In the genomic region with DNA sequence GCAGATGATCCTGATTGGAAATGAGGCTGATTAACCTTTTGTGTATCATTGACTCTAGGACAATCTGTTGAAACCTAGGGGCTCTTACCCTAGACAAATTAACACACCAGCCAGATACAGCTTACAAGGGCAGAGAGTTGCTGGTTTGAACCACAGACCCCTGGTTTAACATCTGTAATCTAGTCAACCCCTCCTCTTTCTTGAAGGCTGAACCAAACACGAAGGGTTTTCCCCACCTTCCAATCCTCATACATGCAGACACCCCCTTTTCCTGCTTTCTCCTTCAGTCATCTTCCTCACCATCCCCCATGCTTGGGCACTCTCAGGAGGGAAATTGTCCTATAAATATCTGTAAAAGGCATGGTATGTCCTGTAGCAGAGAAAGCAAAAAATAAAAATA, we compare ENCODE assay signal across 11 cellular contexts.
DNase-seq lines count a peak whose midpoint lies in the region; ATAC-seq, FAIRE-seq and TF ChIP-seq lines count a peak whose summit lies in the region.
"Had no signal": no experiment of that assay in that cellular context is flagged by ENCODE, and none has a peak within 500 bp of the region (broad histone marks: within the 10 kb centered on the region; RNA-seq: fewer than 3 reads in every experiment).

No MANE protein-coding gene starts in this region.

- no peaks in the 10 kb centered on the region for H3K9me1 ChIP-seq in endothelial cell of umbilical vein (replicated peaks; ENCODE audit: control insufficient read depth, extremely low read depth, insufficient read depth, low read length)

- peak overlapping the region; percentile 48; the same call in 1 of the 2 replicates for H3K4me3 ChIP-seq in PC-9
- H3K4me3 ChIP-seq in endothelial cell of umbilical vein (replicated peaks in 1 of 3; ENCODE audit: insufficient read depth in 1 of 3, low read depth in 1 of 3, low read length in 3 of 3) = no peak overlapping the region
- no peak overlapping the region for H3K4me3 ChIP-seq in parathyroid adenoma (ENCODE audit: low read depth, low read length)

- TSS peak; percentile 53 for BruUV-seq in PC-9 (replicated peaks; lab: Mats Ljungman, UMichigan)
- no TSS peak for BruUV-seq in endothelial cell of umbilical vein (replicated peaks; lab: Mats Ljungman, UMichigan)

- H3K9me3 ChIP-seq in PC-9 (ENCODE audit: insufficient read depth, low read depth) (no peaks in the 10 kb centered on the region), endothelial cell of umbilical vein (replicated peaks; ENCODE audit: control insufficient read depth, insufficient read depth, low read length) (no peaks in the 10 kb centered on the region), parathyroid adenoma (ENCODE audit: control insufficient read depth, low read length) (no peaks in the 10 kb centered on the region)

- no peaks in the 10 kb centered on the region for H4K20me1 ChIP-seq in PC-9 (ENCODE audit: insufficient read depth)
- no peaks in the 10 kb centered on the region for H4K20me1 ChIP-seq in endothelial cell of umbilical vein (replicated peaks; ENCODE audit: control insufficient read depth, extremely low read depth, insufficient read depth, low read length)

- ATAC-seq in GM19463 (IDR thresholded peaks at IDR 0.05; ENCODE audit: unreplicated experiment) = no peak

- TF ChIP-seq CTCF in PC-9 (conservative IDR thresholded peaks at IDR 0.05) = no peak
- TF ChIP-seq CTCF in endothelial cell of umbilical vein (IDR thresholded peaks at IDR 0.05; ENCODE audit: extremely low read depth in 1 of 2, insufficient read depth in 1 of 2, low read depth in 1 of 2, low read length in 2 of 2) = no peak
- TF ChIP-seq CTCF in parathyroid adenoma (IDR thresholded peaks at IDR 0.05) = no peak

- H3K4me2 ChIP-seq in PC-9 (peak overlapping the region; percentile 72), endothelial cell of umbilical vein (ENCODE audit: insufficient read depth, low read length) (no peak overlapping the region), parathyroid adenoma (ENCODE audit: low read length) (no peak overlapping the region)

- CTCF ChIA-PET in PC-9 (lab: Charles Lee) = interaction anchor here (0.6 to 1.4 kb wide), 3 partner anchors 10 to 128 kb away, joined by 3 to 5 read pairs (median 3); no protein-coding TSS in a partner anchor
- CTCF ChIA-PET in endothelial cell of umbilical vein (lab: Charles Lee) = interaction anchor here (1.5 kb wide), 1 partner anchor 30 kb away, joined by 4 read pairs; no protein-coding TSS in a partner anchor

- DNase-seq in DMS79 (lab: John Stamatoyannopoulos, UW) (peak; percentile 48), DMS79 treated with DMSO at 0.1 percent for 48 hours (lab: John Stamatoyannopoulos, UW) (no peak), PC-9 (no peak), endothelial cell of umbilical vein (ENCODE audit: low read depth, low spot score) (no peak), NCI-H2107 (lab: John Stamatoyannopoulos, UW) (no peak)
- no peak for DNase-seq in stimulated activated CD4-positive, alpha-beta T cell treated with anti-CD3 and anti-CD28 coated beads, Interleukin-4, amount 100 ng/mL, for 1 hour
- DNase-seq: NCI-H2081 had no signal

- peaks cover 74% of the 10 kb centered on the region for H3F3A ChIP-seq in PC-9 (ENCODE audit: insufficient read depth, low read depth)

- H3K27me3 ChIP-seq in PC-9 (ENCODE audit: insufficient read depth, low read depth) = no peaks in the 10 kb centered on the region
- no peaks in the 10 kb centered on the region for H3K27me3 ChIP-seq in endothelial cell of umbilical vein (ENCODE audit: control insufficient read depth in 2 of 2, insufficient read depth in 2 of 2, low read length in 2 of 2)
- H3K27me3 ChIP-seq in parathyroid adenoma (ENCODE audit: control insufficient read depth, insufficient read depth, low read length) = no peaks in the 10 kb centered on the region

- POLR2A ChIA-PET in PC-9 (lab: Charles Lee; ENCODE audit: unreplicated experiment) = interaction anchor here (0.6 kb wide), 1 partner anchor 379 kb away, joined by 22 read pairs; no protein-coding TSS in a partner anchor
- POLR2A ChIA-PET in endothelial cell of umbilical vein (lab: Charles Lee) = no interaction called here

- no peak for TF ChIP-seq POLR2A in endothelial cell of umbilical vein (IDR thresholded peaks at IDR 0.05; ENCODE audit: low read depth, low read length)

- no peak overlapping the region for H2AFZ ChIP-seq in PC-9
- H2AFZ ChIP-seq in endothelial cell of umbilical vein (ENCODE audit: low read depth, low read length) = no peak overlapping the region
- H2AFZ ChIP-seq in parathyroid adenoma = peak overlapping the region; percentile 77

- dilution Hi-C loops in endothelial cell of umbilical vein (cut with MboI; ENCODE audit: extremely low pct_ligation_motif_present, low sequenced_read_pairs) = no loop called here

- peak; percentile 40 for FAIRE-seq in endothelial cell of umbilical vein (lab: Jason Lieb, UNC)
- FAIRE-seq: endometrium had no signal

- intact Hi-C loops in PC-9 (cut with micrococcal nuclease; ENCODE audit: unreplicated experiment) = no loop called here
- intact Hi-C loops in endothelial cell of umbilical vein (cut with micrococcal nuclease) = no loop called here

- H3K79me2 ChIP-seq in PC-9 (ENCODE audit: low read depth) (peaks cover 33% of the 10 kb centered on the region), endothelial cell of umbilical vein (ENCODE audit: control insufficient read depth, insufficient read depth, low read length) (no peaks in the 10 kb centered on the region), parathyroid adenoma (no peaks in the 10 kb centered on the region)

- H3K9ac ChIP-seq in endothelial cell of umbilical vein (replicated peaks; ENCODE audit: extremely low read depth, insufficient read depth, low read length) = no peak overlapping the region
- H3K9ac ChIP-seq in parathyroid adenoma = no peak overlapping the region

- H3K9me2 ChIP-seq in PC-9 (ENCODE audit: insufficient read depth) = no peaks in the 10 kb centered on the region

- H3K36me3 ChIP-seq in PC-9 (ENCODE audit: low read depth) (no peaks in the 10 kb centered on the region), endothelial cell of umbilical vein (ENCODE audit: control insufficient read depth in 2 of 2, extremely low read depth in 1 of 2, insufficient read depth in 2 of 2, low read length in 2 of 2) (no peaks in the 10 kb centered on the region), parathyroid adenoma (ENCODE audit: control insufficient read depth, insufficient read depth, low read length) (no peaks in the 10 kb centered on the region)

- H3K4me1 ChIP-seq in PC-9 (replicated peaks; ENCODE audit: insufficient read depth) (peaks cover 97% of the 10 kb centered on the region), endothelial cell of umbilical vein (ENCODE audit: control insufficient read depth, extremely low read depth, insufficient read depth, low read length) (peaks cover 40% of the 10 kb centered on the region), parathyroid adenoma (peaks cover 30% of the 10 kb centered on the region)

- H3K27ac ChIP-seq in PC-9 (peak overlapping the region; percentile 98), endothelial cell of umbilical vein (ENCODE audit: insufficient read depth, low read depth, low read length) (no peak overlapping the region), parathyroid adenoma (peak overlapping the region; percentile 16)
- H3K27ac ChIP-seq: 22Rv1 had no signal

TF ChIP-seq in endothelial cell of umbilical vein, 7 proteins besides CTCF, POLR2A, EP300 and RAD21:
- TF ChIP-seq MAX (IDR thresholded peaks at IDR 0.05; ENCODE audit: insufficient read depth, insufficient read length) = no peak
- no peak for TF ChIP-seq GATA2 (IDR thresholded peaks at IDR 0.05; ENCODE audit: insufficient read depth, insufficient read length, low read depth, low read length)
- TF ChIP-seq EZH2 (IDR thresholded peaks at IDR 0.05; ENCODE audit: borderline replicate concordance, low read depth, low read length, severe bottlenecking) = no peak
- no peak for TF ChIP-seq JUN (IDR thresholded peaks at IDR 0.05; ENCODE audit: borderline replicate concordance, insufficient read depth, insufficient read length, low read depth)
